Comparison of ENCODE assay signal across 15 cellular contexts in genomic region chr9:8188720-8189407, GRCh38.
A peak's percentile ranks its signal among the peaks of the same experiment; 100 is the strongest.
DNase-seq lines count a peak whose midpoint lies in the region; ATAC-seq and FAIRE-seq lines count a peak whose summit lies in the region.
"Had no signal": no experiment of that assay in that cellular context is flagged by ENCODE, and none has a peak within 500 bp of the region (broad histone marks: within the 10 kb centered on the region; RNA-seq: fewer than 3 reads in every experiment).

No MANE protein-coding gene starts in this region.

- no peak for FAIRE-seq in small intestine (lab: Jason Lieb, UNC)
- no peak for FAIRE-seq in HTR-8/SVneo (lab: Jason Lieb, UNC)

- no peaks in the 10 kb centered on the region for H3K9me3 ChIP-seq in small intestine (ENCODE audit: control insufficient read depth, low read depth)

- no peaks in the 10 kb centered on the region for H3K27me3 ChIP-seq in small intestine (ENCODE audit: control insufficient read depth in 2 of 2, insufficient read depth in 2 of 2, low read length in 2 of 2)
- H3K27me3 ChIP-seq: neural progenitor cell, Peyer's patch had no signal

- DNase-seq in activated T-cell treated with anti-CD3 and anti-CD28 coated beads for 24 hours (ENCODE audit: low read depth) (peak; percentile 18), small intestine (no peak), HTR-8/SVneo (ENCODE audit: insufficient read length, low spot score) (no peak)
- DNase-seq in activated T-cell treated with anti-CD3 and anti-CD28 coated beads, Interleukin-2, amount 50 U/mL, for 1 hour: no peak
- peak; percentile 56 for DNase-seq in activated CD8-positive, alpha-beta memory T cell treated with anti-CD3 and anti-CD28 coated beads, Interleukin-2, amount 50 U/mL, for 48 hours
- DNase-seq in stimulated activated CD8-positive, alpha-beta memory T cell treated with anti-CD3 and anti-CD28 coated beads, Interleukin-15, amount 100 ng/mL, for 48 hours (ENCODE audit: low read depth in 2 of 2): peak; percentile 20 to 32
- DNase-seq: activated effector memory CD4-positive, alpha-beta T cell treated with Interleukin-2 at 50 U/mL for 16 hours; left ventricle myocardium inferior; NCI-H2107; Peyer's patch; stimulated activated naive CD4-positive, alpha-beta T cell treated with Interleukin-2 at 50 U/mL for 16 hours; T1000 had no signal

- H3K4me3 ChIP-seq in small intestine (ENCODE audit: low read depth in 1 of 2, low read length in 2 of 2): no peak overlapping the region
- H3K4me3 ChIP-seq: left ventricle myocardium inferior, neural progenitor cell, Peyer's patch had no signal

- no peaks in the 10 kb centered on the region for H3K36me3 ChIP-seq in small intestine (ENCODE audit: control insufficient read depth in 2 of 2, insufficient read depth in 2 of 2, low read length in 2 of 2)
- H3K36me3 ChIP-seq: left ventricle myocardium inferior, neural progenitor cell, Peyer's patch had no signal

- no peak overlapping the region for H3K27ac ChIP-seq in small intestine (ENCODE audit: low read depth in 1 of 2, low read length in 1 of 2)
- H3K27ac ChIP-seq: left ventricle myocardium inferior, neural progenitor cell, Peyer's patch had no signal

- WGBS in small intestine, 3 donors: 69 to 77% (median 73%) methylated on average over 6 of the region's 6 CpGs

- no peaks in the 10 kb centered on the region for H3K4me1 ChIP-seq in small intestine (ENCODE audit: control insufficient read depth in 2 of 2, insufficient read depth in 1 of 2, low read depth in 1 of 2, low read length in 1 of 2)
- H3K4me1 ChIP-seq: left ventricle myocardium inferior, neural progenitor cell, Peyer's patch had no signal

- ATAC-seq in HG03378 (IDR thresholded peaks at IDR 0.05; ENCODE audit: unreplicated experiment) (peak; percentile 80), GM19324 (IDR thresholded peaks at IDR 0.05; ENCODE audit: low FRiP score, unreplicated experiment) (no peak)

Comparison
In these comparisons a context has a peak if more than half of its experiments do, and no peak if none do; other contexts are left out.
1. DNase-seq: peak in activated T-cell treated with anti-CD3 and anti-CD28 coated beads for 24 hours (single experiment), activated CD8-positive, alpha-beta memory T cell treated with anti-CD3 and anti-CD28 coated beads, Interleukin-2, amount 50 U/mL, for 48 hours (single experiment) and stimulated activated CD8-positive, alpha-beta memory T cell treated with anti-CD3 and anti-CD28 coated beads, Interleukin-15, amount 100 ng/mL, for 48 hours (2 of 2); none in activated T-cell treated with anti-CD3 and anti-CD28 coated beads, Interleukin-2, amount 50 U/mL, for 1 hour (single experiment), small intestine (single experiment) and HTR-8/SVneo (single experiment).